ENCODE assay signal across 9 cellular contexts in the genomic region with DNA sequence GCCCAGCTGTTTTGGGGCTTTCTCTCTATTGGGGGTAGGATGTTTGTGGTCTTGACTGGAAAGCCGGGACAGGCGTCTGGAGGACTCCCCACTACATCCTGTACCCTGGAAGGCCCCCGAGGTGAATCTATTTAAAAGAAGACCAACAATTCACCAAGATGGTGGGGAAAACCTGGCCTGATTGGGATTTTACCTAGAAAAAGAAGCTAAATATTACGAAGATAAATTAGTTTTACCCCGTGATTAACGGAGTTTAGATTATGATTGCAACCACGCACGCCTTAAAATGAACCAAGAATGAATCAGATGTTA. TPM values are rescaled to one million over a fixed set of nuclear protein-coding genes. Genes with fewer than 3 reads are reported as not detected.
A peak's percentile ranks its signal among the peaks of the same experiment; 100 is the strongest.
DNase-seq lines count a peak whose midpoint lies in the region; ATAC-seq and TF ChIP-seq lines count a peak whose summit lies in the region.
"Had no signal": no experiment of that assay in that cellular context is flagged by ENCODE, and none has a peak within 500 bp of the region (broad histone marks: within the 10 kb centered on the region; RNA-seq: fewer than 3 reads in every experiment).

No MANE protein-coding gene starts in this region.

- H3K9ac ChIP-seq in SK-N-MC (ENCODE audit: insufficient read length) = no peak overlapping the region

- H3K4me1 ChIP-seq in gastrocnemius medialis = peaks cover 0 to 6% of the 10 kb centered on the region in 2 donors

- H3K27ac ChIP-seq in SK-N-MC = no peak overlapping the region; the same call in 1 of the 2 replicates
- no peak overlapping the region for H3K27ac ChIP-seq in gastrocnemius medialis

- no peaks in the 10 kb centered on the region for H3K27me3 ChIP-seq in gastrocnemius medialis

- in situ Hi-C loops in gastrocnemius medialis (cut with MboI; ENCODE audit: low sequenced_read_pairs in 4 of 4) = no loop called here

- TF ChIP-seq POLR2A in gastrocnemius medialis (IDR thresholded peaks at IDR 0.05) = no peak

- DNase-seq in SK-N-MC (ENCODE audit: low read depth, low spot score) (no peak), fibroblast of mammary gland (ENCODE audit: low read depth) (peak; percentile 7), gastrocnemius medialis (no peak), GM10266 (ENCODE audit: extremely low spot score) (no peak), NCI-H187 (lab: John Stamatoyannopoulos, UW) (no peak)
- DNase-seq: NCI-H345 had no signal

- ATAC-seq in gastrocnemius medialis = no peak
- no peak for ATAC-seq in HG02571 (IDR thresholded peaks at IDR 0.05; ENCODE audit: unreplicated experiment)
- ATAC-seq in HG02759 (IDR thresholded peaks at IDR 0.05; ENCODE audit: unreplicated experiment) = no peak

- H3K36me3 ChIP-seq in SK-N-MC (ENCODE audit: insufficient read depth, low read length) (no peaks in the 10 kb centered on the region), gastrocnemius medialis (no peaks in the 10 kb centered on the region)

- H3K4me3 ChIP-seq in GM08714 (ENCODE audit: low read length) (peak overlapping the region; percentile 53; the same call in 1 of the 2 replicates), SK-N-MC (peak overlapping the region; percentile 76), fibroblast of mammary gland (ENCODE audit: control insufficient read depth, low read depth, low read length) (peak overlapping the region; percentile 52), gastrocnemius medialis (peak overlapping the region; percentile 73 to 94 (median 83))

- H3K9me3 ChIP-seq in SK-N-MC (ENCODE audit: low read depth, low read length) (no peaks in the 10 kb centered on the region), gastrocnemius medialis (no peaks in the 10 kb centered on the region)

- TF ChIP-seq CTCF in fibroblast of mammary gland (conservative IDR thresholded peaks at IDR 0.05; ENCODE audit: control insufficient read depth, insufficient read depth, low read depth, low read length) (no peak), gastrocnemius medialis (IDR thresholded peaks at IDR 0.05 in 4 of 5, conservative IDR thresholded peaks at IDR 0.05 in 1 of 5) (no peak), GM10266 (IDR thresholded peaks at IDR 0.05; ENCODE audit: control insufficient read depth, insufficient read depth, low read depth, missing control alignments) (no peak)

- intact Hi-C loops in gastrocnemius medialis (cut with DNase I; ENCODE audit: low total_unique reads) = loop anchor here (5.0 kb wide), 1 partner anchor 235 kb away; no protein-coding TSS in a partner anchor

RNA-seq across cellular contexts. Expression of a gene that starts 0.8 kb away (rescaled TPM):
- total RNA-seq in gastrocnemius medialis = 1 to 10 TPM; 1.2 to 9.3 (median 3.4) TPM

RNA-seq across cellular contexts. Expression of a gene that starts 5.3 kb away (rescaled TPM):
- not detected for total RNA-seq in gastrocnemius medialis

RNA-seq across cellular contexts. Expression of a gene that starts 50.9 kb away (rescaled TPM):
- total RNA-seq in gastrocnemius medialis = 1 to 10 TPM; 2.2 to 3.6 (median 2.9) TPM
